ENCODE assay signal across 19 cellular contexts in genomic region chr20:36319356-36320260, GRCh38.
"Had no signal": no experiment of that assay in that cellular context is flagged by ENCODE, and none has a peak within 500 bp of the region (broad histone marks: within the 10 kb centered on the region; RNA-seq: fewer than 3 reads in every experiment).

No MANE protein-coding gene starts in this region.

- ATAC-seq: activated CD4-positive, CD25-positive, alpha-beta regulatory T cell treated with anti-CD3 and anti-CD28 coated beads, Interleukin-2, amount 50 U/mL, for 24 hours; activated CD8-positive, alpha-beta T cell treated with anti-CD3 and anti-CD28 coated beads, Interleukin-2, amount 10 ng/mL, durations not matched to agents 7 days and 5 days; activated T-cell treated with anti-CD3 and anti-CD28 coated beads, Interleukin-2, amount 50 U/mL, for 4 hours; natural killer cell treated with Interleukin-12 subunit alpha and Interleukin-12 subunit beta and Interleukin-15 and Interleukin-18, amount 100 ng/mL, for 72 hours had no signal

- H3K4me1 ChIP-seq: breast epithelium, esophagus squamous epithelium, stomach had no signal

- H3K4me3 Mint-ChIP-seq: activated CD4-positive, alpha-beta T cell treated with anti-CD3 and anti-CD28 coated beads, Interleukin-2, amount 10 ng/mL, durations not matched to agents 7 days and 5 days; activated CD8-positive, alpha-beta T cell treated with anti-CD3 and anti-CD28 coated beads, Interleukin-2, amount 10 ng/mL, durations not matched to agents 7 days and 5 days; activated naive CD4-positive, alpha-beta T cell treated with anti-CD3 and anti-CD28 coated beads, Interleukin-2, amount 10 ng/mL, durations not matched to agents 7 days and 5 days; activated T-cell treated with anti-CD3 and anti-CD28 coated beads, Interleukin-2, amount 50 U/mL, for 4 hours; dendritic cell treated with granulocyte-macrophage colony-stimulating factor and Interleukin-4, amounts not matched to agents 40 ng/mL and 50 ng/mL, for 4 days; mesothelial cell of epicardium; natural killer cell treated with Interleukin-12 subunit alpha and Interleukin-12 subunit beta and Interleukin-15 and Interleukin-18, amount 100 ng/mL, for 72 hours; T-helper 1 cell treated with Interleukin-12 subunit alpha and Interleukin-12 subunit beta and Interleukin-4 antibody, amounts not matched to agents 30 μg/mL and 1 μg/mL, for 36 hours; type B pancreatic cell had no signal

- H3K4me1 Mint-ChIP-seq: activated CD4-positive, alpha-beta T cell treated with anti-CD3 and anti-CD28 coated beads, Interleukin-2, amount 10 ng/mL, durations not matched to agents 7 days and 5 days; activated naive CD4-positive, alpha-beta T cell treated with anti-CD3 and anti-CD28 coated beads, Interleukin-2, amount 10 ng/mL, durations not matched to agents 7 days and 5 days; mesothelial cell of epicardium had no signal

- H3K27ac ChIP-seq: breast epithelium, esophagus squamous epithelium, stomach had no signal

- H3K9me3 ChIP-seq: breast epithelium, esophagus squamous epithelium had no signal

- H3K27ac Mint-ChIP-seq: activated CD4-positive, alpha-beta T cell treated with anti-CD3 and anti-CD28 coated beads, Interleukin-2, amount 10 ng/mL, durations not matched to agents 7 days and 5 days; activated CD8-positive, alpha-beta T cell treated with anti-CD3 and anti-CD28 coated beads, Interleukin-2, amount 10 ng/mL, durations not matched to agents 7 days and 5 days; activated naive CD4-positive, alpha-beta T cell treated with anti-CD3 and anti-CD28 coated beads, Interleukin-2, amount 10 ng/mL, durations not matched to agents 7 days and 5 days; dendritic cell treated with granulocyte-macrophage colony-stimulating factor and Interleukin-4, amounts not matched to agents 40 ng/mL and 50 ng/mL, for 4 days; mesothelial cell of epicardium; natural killer cell treated with Interleukin-12 subunit alpha and Interleukin-12 subunit beta and Interleukin-15 and Interleukin-18, amount 100 ng/mL, for 72 hours; T-helper 1 cell treated with Interleukin-12 subunit alpha and Interleukin-12 subunit beta and Interleukin-4 antibody, amounts not matched to agents 30 μg/mL and 1 μg/mL, for 36 hours; type B pancreatic cell had no signal

- DNase-seq: activated CD4-positive, alpha-beta T cell treated with anti-CD3 and anti-CD28 coated beads, Interleukin-2, amount 10 ng/mL, durations not matched to agents 7 days and 5 days; activated CD8-positive, alpha-beta T cell treated with anti-CD3 and anti-CD28 coated beads, Interleukin-2, amount 10 ng/mL, durations not matched to agents 7 days and 5 days; activated effector memory CD4-positive, alpha-beta T cell treated with Interleukin-2 at 50 U/mL for 16 hours; activated naive CD4-positive, alpha-beta T cell treated with anti-CD3 and anti-CD28 coated beads, Interleukin-2, amount 10 ng/mL, durations not matched to agents 7 days and 5 days; activated T-cell treated with anti-CD3 and anti-CD28 coated beads, Interleukin-2, amount 50 U/mL, for 4 hours; cerebellar nuclear complex; effector memory CD4-positive, alpha-beta T cell; esophagus squamous epithelium; stimulated activated CD4-positive, alpha-beta T cell treated with anti-CD3 and anti-CD28 coated beads, Interleukin-2, amount 100 ng/mL, for 24 hours; stomach had no signal

- H3K36me3 Mint-ChIP-seq: activated naive CD4-positive, alpha-beta T cell treated with anti-CD3 and anti-CD28 coated beads, Interleukin-2, amount 10 ng/mL, durations not matched to agents 7 days and 5 days; mesothelial cell of epicardium; natural killer cell treated with Interleukin-12 subunit alpha and Interleukin-12 subunit beta and Interleukin-15 and Interleukin-18, amount 100 ng/mL, for 72 hours; type B pancreatic cell had no signal

- H3K4me3 ChIP-seq: breast epithelium, esophagus squamous epithelium, lung, stomach had no signal

- H3K36me3 ChIP-seq: breast epithelium, esophagus squamous epithelium, stomach had no signal

- H3K27me3 ChIP-seq: breast epithelium had no signal

- FAIRE-seq: astrocyte had no signal

- H3K9me3 Mint-ChIP-seq: activated naive CD4-positive, alpha-beta T cell treated with anti-CD3 and anti-CD28 coated beads, Interleukin-2, amount 10 ng/mL, durations not matched to agents 7 days and 5 days; dendritic cell treated with granulocyte-macrophage colony-stimulating factor and Interleukin-4, amounts not matched to agents 40 ng/mL and 50 ng/mL, for 4 days; natural killer cell treated with Interleukin-12 subunit alpha and Interleukin-12 subunit beta and Interleukin-15 and Interleukin-18, amount 100 ng/mL, for 72 hours; T-helper 1 cell treated with Interleukin-12 subunit alpha and Interleukin-12 subunit beta and Interleukin-4 antibody, amounts not matched to agents 30 μg/mL and 1 μg/mL, for 36 hours; type B pancreatic cell had no signal
